15 cellular contexts compared by ENCODE assay signal in the genomic region with DNA sequence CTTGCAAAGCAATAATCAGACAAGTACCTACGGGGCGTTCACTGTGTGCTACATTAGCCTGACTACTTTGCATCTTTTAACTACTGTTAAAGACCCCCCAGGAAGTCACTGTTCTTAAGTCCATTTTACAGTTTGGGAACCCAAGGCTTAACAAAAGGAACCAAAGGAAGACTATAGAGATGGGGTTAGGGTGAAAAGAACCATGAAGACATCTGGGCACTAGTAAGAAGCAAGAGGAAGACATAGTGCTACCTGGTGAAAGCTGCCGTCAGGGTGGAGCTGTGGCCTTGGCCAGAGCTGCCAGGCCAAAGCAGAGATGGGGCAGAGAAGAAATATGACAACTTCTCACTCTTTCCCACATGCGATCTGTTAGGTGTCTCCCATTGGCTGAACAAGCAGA.
DNase-seq lines count a peak whose midpoint lies in the region; ATAC-seq and TF ChIP-seq lines count a peak whose summit lies in the region.
"Had no signal": no experiment of that assay in that cellular context is flagged by ENCODE, and none has a peak within 500 bp of the region (broad histone marks: within the 10 kb centered on the region; RNA-seq: fewer than 3 reads in every experiment).

No MANE protein-coding gene starts in this region.

- H3K9me3 ChIP-seq in Caco-2 (no peaks in the 10 kb centered on the region), NT2/D1 (ENCODE audit: insufficient read depth, low read length) (no peaks in the 10 kb centered on the region), sigmoid colon (no peaks in the 10 kb centered on the region), trophoblast cell (ENCODE audit: insufficient read depth, low read depth, low read length) (no peaks in the 10 kb centered on the region)
- H3K9me3 ChIP-seq: adrenal gland, heart right ventricle had no signal

- no peak overlapping the region for H2AK5ac ChIP-seq in trophoblast cell (ENCODE audit: low read length)

- peaks cover 68% of the 10 kb centered on the region for H3K4me1 Mint-ChIP-seq in Caco-2 (ENCODE audit: low read depth, unreplicated experiment)
- H3K4me1 Mint-ChIP-seq in central memory CD8-positive, alpha-beta T cell: peaks cover 52% of the 10 kb centered on the region

- no peak overlapping the region for H3K14ac ChIP-seq in trophoblast cell (ENCODE audit: low read length)

- H3K9ac ChIP-seq in NT2/D1 (ENCODE audit: insufficient read length, low read depth) (no peak overlapping the region), trophoblast cell (ENCODE audit: low read length) (no peak overlapping the region)

- peak overlapping the region; percentile 26 for H3K27ac Mint-ChIP-seq in Caco-2 (ENCODE audit: unreplicated experiment)
- H3K27ac Mint-ChIP-seq in central memory CD8-positive, alpha-beta T cell (ENCODE audit: low read depth): peak overlapping the region; percentile 82

- H2BK5ac ChIP-seq in trophoblast cell (ENCODE audit: low read depth, low read length, poor library complexity): no peak overlapping the region

- WGBS in sigmoid colon, 2 donors: 90 to 91% methylated on average over 4 of the region's 4 CpGs
- no CpG with 5 or more reads among the region's 4 CpGs for WGBS in trophoblast cell (ENCODE audit: extremely low coverage, insufficient coverage, insufficient read length)

- H3K9me3 Mint-ChIP-seq in Caco-2 (ENCODE audit: unreplicated experiment): no peaks in the 10 kb centered on the region
- H3K9me3 Mint-ChIP-seq in central memory CD8-positive, alpha-beta T cell: no peaks in the 10 kb centered on the region

- H3K79me2 ChIP-seq in trophoblast cell (ENCODE audit: control insufficient read depth, insufficient read depth, low read length, poor library complexity): no peaks in the 10 kb centered on the region

- no peak overlapping the region for H2BK120ac ChIP-seq in trophoblast cell (ENCODE audit: insufficient read depth, low read length, poor library complexity)

- no peak overlapping the region for H3K23ac ChIP-seq in trophoblast cell (ENCODE audit: low read length)

- H3K4ac ChIP-seq in trophoblast cell (ENCODE audit: low read depth, low read length): no peak overlapping the region

- TF ChIP-seq EP300 in sigmoid colon (IDR thresholded peaks at IDR 0.05): no peak

- no peak overlapping the region for H4K8ac ChIP-seq in trophoblast cell (ENCODE audit: low read depth, low read length)

- H3K36me3 ChIP-seq in Caco-2 (ENCODE audit: control insufficient read depth, insufficient read depth, low read length) (peaks cover 4% of the 10 kb centered on the region; the same call in 1 of the 2 replicates), NT2/D1 (ENCODE audit: insufficient read depth, insufficient read length, low read length) (no peaks in the 10 kb centered on the region), sigmoid colon (no peaks in the 10 kb centered on the region), trophoblast cell (ENCODE audit: control insufficient read depth in 1 of 2, insufficient read depth in 2 of 2, low read length in 2 of 2) (no peaks in the 10 kb centered on the region)
- H3K36me3 ChIP-seq: adrenal gland, heart right ventricle had no signal

- POLR2A ChIA-PET in Caco-2 (lab: Charles Lee): no interaction called here

- H3K27me3 ChIP-seq in Caco-2 (replicated peaks; ENCODE audit: control insufficient read depth, insufficient read depth, low read length): no peaks in the 10 kb centered on the region
- no peaks in the 10 kb centered on the region for H3K27me3 ChIP-seq in NT2/D1 (ENCODE audit: insufficient read depth, insufficient read length)
- H3K27me3 ChIP-seq in sigmoid colon: no peaks in the 10 kb centered on the region
- no peaks in the 10 kb centered on the region for H3K27me3 ChIP-seq in trophoblast cell (ENCODE audit: insufficient read depth, low read length)
- H3K27me3 ChIP-seq: adrenal gland, heart right ventricle had no signal

- no peak overlapping the region for H3K4me3 ChIP-seq in Caco-2 (ENCODE audit: low read depth, low read length)
- no peak overlapping the region for H3K4me3 ChIP-seq in NT2/D1 (ENCODE audit: insufficient read length, low read depth)
- H3K4me3 ChIP-seq in sigmoid colon: no peak overlapping the region
- no peak overlapping the region for H3K4me3 ChIP-seq in trophoblast cell (ENCODE audit: low read depth, low read length)
- H3K4me3 ChIP-seq: adrenal gland had no signal

- TF ChIP-seq CTCF in Caco-2 (IDR thresholded peaks at IDR 0.05; ENCODE audit: insufficient read depth in 1 of 2, low read depth in 1 of 2, low read length in 1 of 2, severe bottlenecking in 1 of 2, unreplicated experiment in 1 of 2): no peak
- no peak for TF ChIP-seq CTCF in sigmoid colon (IDR thresholded peaks at IDR 0.05)

- no peak for TF ChIP-seq POLR2A in sigmoid colon (IDR thresholded peaks at IDR 0.05)

- H3K4me3 Mint-ChIP-seq in Caco-2 (ENCODE audit: unreplicated experiment): no peak overlapping the region
- peak overlapping the region; percentile 3 for H3K4me3 Mint-ChIP-seq in central memory CD8-positive, alpha-beta T cell

- CTCF ChIA-PET in Caco-2 (lab: Charles Lee): no interaction called here

- peak overlapping the region; percentile 73 to 86 (median 78) for H3K27ac ChIP-seq in sigmoid colon
- no peak overlapping the region for H3K27ac ChIP-seq in trophoblast cell (ENCODE audit: low read depth, low read length)
- H3K27ac ChIP-seq: adrenal gland had no signal

- intact Hi-C loops in Caco-2 (cut with micrococcal nuclease; ENCODE audit: unreplicated experiment): no loop called here
- intact Hi-C loops in sigmoid colon (cut with DNase I): no loop called here

- no TSS peak for BruUV-seq in Caco-2 (replicated peaks; lab: Mats Ljungman, UMichigan)

- ATAC-seq in central memory CD8-positive, alpha-beta T cell (replicated peaks; ENCODE audit: extremely low read depth, poor library complexity, severe bottlenecking): no peak

- H2BK12ac ChIP-seq in trophoblast cell (ENCODE audit: low read length): no peak overlapping the region

- no peak overlapping the region for H4K91ac ChIP-seq in trophoblast cell (ENCODE audit: low read depth, low read length)

- H2AFZ ChIP-seq in trophoblast cell (ENCODE audit: insufficient read depth, low read length, poor library complexity): no peak overlapping the region

- no peaks in the 10 kb centered on the region for H3K79me1 ChIP-seq in trophoblast cell (ENCODE audit: low read length)

- H3K4me2 ChIP-seq in trophoblast cell (ENCODE audit: low read length): no peak overlapping the region

- H4K12ac ChIP-seq in trophoblast cell (ENCODE audit: low read depth, low read length): no peak overlapping the region

- DNase-seq in Caco-2: no peak
- peak; percentile 25 for DNase-seq in NT2/D1 (ENCODE audit: low read depth, low spot score)
- DNase-seq in central memory CD8-positive, alpha-beta T cell (ENCODE audit: low spot score in 2 of 2): no peak
- DNase-seq in sigmoid colon: no peak
- DNase-seq in DMS114 treated with DMSO at 0.1 percent for 48 hours (lab: John Stamatoyannopoulos, UW; ENCODE audit: unreplicated experiment): no peak
- no peak for DNase-seq in HuH-7 (ENCODE audit: low spot score)
- DNase-seq in occipital lobe (lab: John Stamatoyannopoulos, UW): no peak
- DNase-seq in trophoblast cell: no peak
- DNase-seq: activated CD4-positive, CD25-positive, alpha-beta regulatory T cell; adrenal gland; heart right ventricle; MV-4-11; NCI-H510A; right cardiac atrium; SHP77 had no signal

- peaks cover 95% of the 10 kb centered on the region for H3K36me3 Mint-ChIP-seq in Caco-2 (ENCODE audit: insufficient read depth, unreplicated experiment)
- peaks cover 6% of the 10 kb centered on the region for H3K36me3 Mint-ChIP-seq in central memory CD8-positive, alpha-beta T cell (ENCODE audit: insufficient read depth)

- H3K18ac ChIP-seq in trophoblast cell (ENCODE audit: low read length): no peak overlapping the region

- peaks cover 36% of the 10 kb centered on the region for H3K4me1 ChIP-seq in Caco-2
- no peaks in the 10 kb centered on the region for H3K4me1 ChIP-seq in NT2/D1 (ENCODE audit: insufficient read depth, insufficient read length)
- peaks cover 0 to 41% (median 22%) of the 10 kb centered on the region in 4 donors for H3K4me1 ChIP-seq in sigmoid colon
- peaks cover 0 to 9% of the 10 kb centered on the region in 2 experiments for H3K4me1 ChIP-seq in trophoblast cell (ENCODE audit: control insufficient read depth in 1 of 2, insufficient read depth in 2 of 2, low read length in 2 of 2)

- no peaks in the 10 kb centered on the region for H3K27me3 Mint-ChIP-seq in Caco-2 (ENCODE audit: insufficient read depth, unreplicated experiment)
- no peaks in the 10 kb centered on the region for H3K27me3 Mint-ChIP-seq in central memory CD8-positive, alpha-beta T cell
